Comparison of ENCODE assay signal across 24 cellular contexts in genomic region chr20:23005761-23006160, GRCh38. TPM values are rescaled to one million over a fixed set of nuclear protein-coding genes. Genes with fewer than 3 reads are reported as not detected.
DNase-seq lines count a peak whose midpoint lies in the region; ATAC-seq and TF ChIP-seq lines count a peak whose summit lies in the region.
"Had no signal": no experiment of that assay in that cellular context is flagged by ENCODE, and none has a peak within 500 bp of the region (broad histone marks: within the 10 kb centered on the region; RNA-seq: fewer than 3 reads in every experiment).

No MANE protein-coding gene starts in this region.

- H3K27ac ChIP-seq in HEK293 (ENCODE audit: extremely low read depth, low read depth, low read length), result no peak overlapping the region
- no peak overlapping the region for H3K27ac ChIP-seq in thyroid gland
- H3K27ac ChIP-seq: SJCRH30 had no signal

- no peak for ATAC-seq in HG03280 (IDR thresholded peaks at IDR 0.05; ENCODE audit: unreplicated experiment)
- ATAC-seq in GM21786 (IDR thresholded peaks at IDR 0.05; ENCODE audit: unreplicated experiment), result no peak
- ATAC-seq: SK-N-SH treated with all-trans-retinoic acid at 6 μM for 48 hours, T-cell had no signal

- no peak for TF ChIP-seq POLR2A in thyroid gland (IDR thresholded peaks at IDR 0.05)

- H3K36me3 ChIP-seq in HEK293 (ENCODE audit: control insufficient read depth in 2 of 2, insufficient read depth in 1 of 2, low read length in 2 of 2), result no peaks in the 10 kb centered on the region
- no peaks in the 10 kb centered on the region for H3K36me3 ChIP-seq in thyroid gland
- H3K36me3 ChIP-seq: MG63, SJCRH30 had no signal

- H3K4me1 ChIP-seq in HEK293 (ENCODE audit: control insufficient read depth, insufficient read depth, low read length) (no peaks in the 10 kb centered on the region), thyroid gland (no peaks in the 10 kb centered on the region)
- H3K4me1 ChIP-seq: SJCRH30 had no signal

- no peaks in the 10 kb centered on the region for H3K9me3 ChIP-seq in HEK293 (ENCODE audit: control insufficient read depth, insufficient read depth, low read depth, low read length)
- no peaks in the 10 kb centered on the region for H3K9me3 ChIP-seq in thyroid gland
- H3K9me3 ChIP-seq: MG63, SJCRH30 had no signal

- CTCF ChIA-PET in HEK293 (lab: Yijun Ruan, JAX), result no interaction called here

- POLR2A ChIA-PET in HEK293 (lab: Yijun Ruan, JAX), result no interaction called here

- DNase-seq in MV-4-11 (lab: John Stamatoyannopoulos, UW) (peak; percentile 90), SKM-1 (lab: John Stamatoyannopoulos, UW; ENCODE audit: unreplicated experiment) (peak; percentile 44), fibroblast of villous mesenchyme (ENCODE audit: low read depth) (peak; percentile 75), NCI-H2196 treated with DMSO at 0.1 percent for 48 hours (lab: John Stamatoyannopoulos, UW; ENCODE audit: unreplicated experiment) (no peak), thyroid gland (no peak)
- DNase-seq: C1 segment of cervical spinal cord; CD4-positive, alpha-beta memory T cell; COR-L47; DMS53; KBM-7; MG63; NCI-H1105 treated with DMSO at 0.1 percent for 48 hours; NCI-H2029; NCI-H526 treated with DMSO at 0.1 percent for 48 hours; SJCRH30; T-cell had no signal

- H3K4me3 ChIP-seq in HEK293 (ENCODE audit: low read depth, low read length) (no peak overlapping the region), fibroblast of villous mesenchyme (ENCODE audit: low read depth, low read length) (no peak overlapping the region), thyroid gland (replicated peaks in 1 of 3) (no peak overlapping the region)
- H3K4me3 ChIP-seq: MG63, SJCRH30 had no signal

- TF ChIP-seq CTCF in HEK293 (tag by site-specific recombination; IDR thresholded peaks at IDR 0.05), result no peak
- no peak for TF ChIP-seq CTCF in fibroblast of villous mesenchyme (IDR thresholded peaks at IDR 0.05; ENCODE audit: insufficient read depth, low read depth, low read length)
- no peak for TF ChIP-seq CTCF in thyroid gland (IDR thresholded peaks at IDR 0.05)

- intact Hi-C loops in thyroid gland (cut with DNase I), result no loop called here

- H3K27me3 ChIP-seq in thyroid gland, result no peaks in the 10 kb centered on the region
- H3K27me3 ChIP-seq: MG63, SJCRH30 had no signal

TF ChIP-seq in HEK293, 187 proteins besides CTCF, POLR2A, EP300 and RAD21:
- TF ChIP-seq TRIM28 (IDR thresholded peaks at IDR 0.05; ENCODE audit: borderline replicate concordance, low read length), result no peak
- peak; percentile 67; the same call in 1 of the 2 replicates for TF ChIP-seq ZNF366 (tag by site-specific recombination; conservative IDR thresholded peaks at IDR 0.05)

RNA-seq across cellular contexts. Expression of gene SSTR4, which starts 29.4 kb away (rescaled TPM):
- not detected in 2 replicates for total RNA-seq in fibroblast of villous mesenchyme
- total RNA-seq in thyroid gland, result not detected
- total RNA-seq: CD4-positive, alpha-beta memory T cell; Daoy; G401; NCI-H460; OCI-LY7; SJCRH30; T-cell had no signal

RNA-seq across cellular contexts. Expression of gene THBD, which starts 43.7 kb away (rescaled TPM):
- total RNA-seq in fibroblast of villous mesenchyme (under 0.01 and 0.32 TPM in 2 replicates), thyroid gland (10 to 100 TPM; 30.4 to 78.5 (median 72.2) TPM)
- total RNA-seq: G401, OCI-LY7, SJCRH30 had no signal

Comparison
In these comparisons a context has a peak if more than half of its experiments do, and no peak if none do; other contexts are left out.
1. DNase-seq: peak in MV-4-11 (single experiment), SKM-1 (single experiment) and fibroblast of villous mesenchyme (single experiment); none in NCI-H2196 treated with DMSO at 0.1 percent for 48 hours (single experiment) and thyroid gland (0 of 2).
2. RNA of gene THBD, which starts 43.7 kb away (total RNA-seq): 30.4 to 78.5 TPM in thyroid gland; under 0.01 to 0.32 TPM in fibroblast of villous mesenchyme; every median in the first group is over 10 times any median in the second.